In genomic region chr6:25972902-25973301, GRCh38 we compare ENCODE assay signal across 1 cellular context.
TF ChIP-seq lines count a peak whose summit lies in the region.

No MANE protein-coding gene starts in this region.

TF ChIP-seq in GM23338, 12 proteins besides CTCF, POLR2A, EP300 and RAD21 (continued from another document):
- no peak for TF ChIP-seq ZNF462 (CRISPR knock-in tag; IDR thresholded peaks at IDR 0.05)
- TF ChIP-seq STAT1 (IDR thresholded peaks at IDR 0.05; ENCODE audit: unreplicated experiment) = no peak
